Comparison of ENCODE assay signal across 8 cellular contexts in the genomic region with DNA sequence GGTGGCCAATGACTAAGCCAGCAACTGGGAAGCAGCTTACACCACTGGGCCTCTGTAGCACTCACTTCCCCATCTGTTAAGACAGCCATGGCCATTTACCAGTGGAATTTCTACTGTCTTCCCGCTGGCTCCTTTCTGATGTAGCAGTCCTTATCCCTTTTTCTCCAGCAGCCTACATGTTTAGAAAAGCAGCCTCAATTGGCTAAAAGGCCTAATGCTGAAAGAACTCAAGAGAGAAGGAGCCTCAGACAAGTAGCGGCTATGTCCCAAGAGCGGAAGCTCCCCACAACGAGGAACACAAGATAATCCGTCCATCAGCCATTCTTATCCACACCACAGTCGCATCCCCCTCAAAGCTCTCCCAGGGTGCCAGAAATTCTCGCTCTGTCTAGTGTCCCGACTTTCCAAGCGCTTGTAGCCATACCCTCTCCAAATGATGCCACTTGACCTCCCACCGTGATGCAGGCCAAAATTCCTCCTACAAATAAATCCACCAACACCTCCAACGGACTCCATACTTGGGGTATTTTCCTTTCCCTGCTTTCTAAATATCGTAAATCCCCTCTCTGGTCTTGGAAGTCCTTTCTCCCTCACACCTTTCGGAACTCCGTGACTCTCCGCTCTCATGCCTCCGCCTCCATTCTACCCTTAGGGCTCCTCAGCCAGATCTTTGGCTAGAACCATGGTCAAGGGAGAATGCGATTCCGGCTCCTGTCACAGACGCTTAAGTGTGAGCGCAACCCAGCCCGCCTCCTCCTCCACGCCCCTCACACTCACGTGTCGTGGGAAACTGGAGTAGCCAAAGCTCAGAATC. TPM values are rescaled to one million over a fixed set of nuclear protein-coding genes. Genes with fewer than 3 reads are reported as not detected.
DNase-seq lines count a peak whose midpoint lies in the region; ATAC-seq and TF ChIP-seq lines count a peak whose summit lies in the region.

No MANE protein-coding gene starts in this region.

- H3K4me2 ChIP-seq in DOHH2 (ENCODE audit: low read length): peak overlapping the region; percentile 65
- H3K4me2 ChIP-seq in SK-N-SH: peak overlapping the region; percentile 93

- H3K4me1 ChIP-seq in DOHH2 (ENCODE audit: control insufficient read depth, low read length): peaks cover 32% of the 10 kb centered on the region
- H3K4me1 ChIP-seq in SK-N-SH (ENCODE audit: control insufficient read depth in 1 of 2, insufficient read depth in 2 of 2, low read depth in 1 of 2, low read length in 1 of 2): peaks cover 0 to 11% of the 10 kb centered on the region in 2 experiments; a peak in 3 of 4 replicates
- peaks cover 2 to 8% of the 10 kb centered on the region in 2 donors for H3K4me1 ChIP-seq in lung (ENCODE audit: control insufficient read depth in 2 of 2, insufficient read depth in 2 of 2, low read length in 2 of 2)
- peaks cover 0 to 43% (median 11%) of the 10 kb centered on the region in 4 donors for H3K4me1 ChIP-seq in tibial nerve

- H3K4me3 ChIP-seq in DOHH2 (ENCODE audit: low read length) (peak overlapping the region; percentile 98), SK-N-SH (ENCODE audit: low read depth in 2 of 2, low read length in 1 of 2) (peak overlapping the region; percentile 97 to 99), dorsolateral prefrontal cortex (peak overlapping the region; percentile 55 to 99 (median 92)), lung (peak overlapping the region; percentile 71), tibial nerve (peak overlapping the region; percentile 80 to 83 (median 82))

- peak; percentile 29 for ATAC-seq in GM19452 (IDR thresholded peaks at IDR 0.05; ENCODE audit: unreplicated experiment)
- ATAC-seq in HG03520 (IDR thresholded peaks at IDR 0.05; ENCODE audit: unreplicated experiment): peak; percentile 24
- peak; percentile 33 for ATAC-seq in lung (ENCODE audit: insufficient read depth, low FRiP score)

- H3K9me3 ChIP-seq in DOHH2 (ENCODE audit: control insufficient read depth, insufficient read depth, low read length): peaks cover 9% of the 10 kb centered on the region; the same call in 1 of the 2 replicates
- no peaks in the 10 kb centered on the region for H3K9me3 ChIP-seq in SK-N-SH
- no peaks in the 10 kb centered on the region for H3K9me3 ChIP-seq in lung (ENCODE audit: control insufficient read depth in 2 of 2, insufficient read depth in 1 of 2, low read length in 1 of 2)
- no peaks in the 10 kb centered on the region for H3K9me3 ChIP-seq in tibial nerve

- H3F3A ChIP-seq in DOHH2 (ENCODE audit: control insufficient read depth, insufficient read depth): peaks cover 4% of the 10 kb centered on the region; the same call in 1 of the 2 replicates
- H3F3A ChIP-seq in SK-N-SH (replicated peaks; ENCODE audit: insufficient read depth): peaks cover 7% of the 10 kb centered on the region

- intact Hi-C loops in dorsolateral prefrontal cortex (cut with DNase I): loop anchor here in 1 of 2 donors (2.0 kb wide), 1 partner anchor 34 kb away; the partner anchor contains the start of gene PHC1

- H3K79me2 ChIP-seq in DOHH2 (ENCODE audit: control insufficient read depth, low read length) (peaks cover 72% of the 10 kb centered on the region), SK-N-SH (ENCODE audit: insufficient read depth) (peaks cover 48% of the 10 kb centered on the region)

- TF ChIP-seq RAD21 in SK-N-SH (IDR thresholded peaks at IDR 0.05; ENCODE audit: low read length): no peak

- TF ChIP-seq CTCF in DOHH2 (IDR thresholded peaks at IDR 0.05; ENCODE audit: low read depth, low read length, poor library complexity, severe bottlenecking): no peak
- no peak for TF ChIP-seq CTCF in SK-N-SH (IDR thresholded peaks at IDR 0.05)
- no peak for TF ChIP-seq CTCF in dorsolateral prefrontal cortex (IDR thresholded peaks at IDR 0.05 in 54 of 56, conservative IDR thresholded peaks at IDR 0.05 in 2 of 56; ENCODE audit: low read depth in 1 of 56, partially characterized antibody in 56 of 56)
- TF ChIP-seq CTCF in lung (IDR thresholded peaks at IDR 0.05; ENCODE audit: control extremely low read depth, extremely low read depth): no peak
- no peak for TF ChIP-seq CTCF in tibial nerve (IDR thresholded peaks at IDR 0.05)

- peak overlapping the region; percentile 90 for H2AFZ ChIP-seq in SK-N-SH (ENCODE audit: low read depth)

- DNase-seq in SK-N-SH: peak; percentile 23
- peak in 3 of 10 donors; percentile 6 to 23 (median 7) for DNase-seq in dorsolateral prefrontal cortex
- no peak for DNase-seq in lung (ENCODE audit: low spot score)
- no peak for DNase-seq in tibial nerve (ENCODE audit: low spot score in 2 of 2)
- DNase-seq in retina: no peak

- peak overlapping the region; percentile 91 for H3K9ac ChIP-seq in SK-N-SH

- H3K36me3 ChIP-seq in DOHH2 (ENCODE audit: control insufficient read depth, low read length): peaks cover 67% of the 10 kb centered on the region
- H3K36me3 ChIP-seq in SK-N-SH (replicated peaks in 1 of 2; ENCODE audit: control insufficient read depth in 1 of 2, insufficient read depth in 2 of 2, low read length in 1 of 2): peaks cover 24 to 29% of the 10 kb centered on the region in 2 experiments
- H3K36me3 ChIP-seq in lung (ENCODE audit: control insufficient read depth in 2 of 2, insufficient read depth in 2 of 2, low read length in 2 of 2): peaks cover 9 to 10% of the 10 kb centered on the region in 2 donors
- peaks cover 0 to 31% (median 14%) of the 10 kb centered on the region in 3 donors for H3K36me3 ChIP-seq in tibial nerve

- H4K20me1 ChIP-seq in DOHH2 (ENCODE audit: control insufficient read depth, insufficient read depth, low read depth, low read length) (peaks cover 17% of the 10 kb centered on the region), SK-N-SH (ENCODE audit: insufficient read depth) (peaks cover 23% of the 10 kb centered on the region; the same call in 1 of the 2 replicates)

- H3K27me3 ChIP-seq in DOHH2 (ENCODE audit: control insufficient read depth, low read length) (no peaks in the 10 kb centered on the region), SK-N-SH (ENCODE audit: insufficient read depth) (no peaks in the 10 kb centered on the region), dorsolateral prefrontal cortex (no peaks in the 10 kb centered on the region), lung (ENCODE audit: control insufficient read depth, insufficient read depth) (no peaks in the 10 kb centered on the region), tibial nerve (no peaks in the 10 kb centered on the region)

- under 1% methylated on average over 24 of the region's 24 CpGs for WGBS in SK-N-SH (ENCODE audit: low lambda C conversion rate)
- WGBS in lung, 2 donors: 1% methylated on average over 24 of the region's 24 CpGs
- 0% methylated on average over 24 of the region's 24 CpGs for WGBS in tibial nerve, 2 donors

- peak overlapping the region; percentile 83 for H3K27ac ChIP-seq in DOHH2 (ENCODE audit: low read depth, low read length)
- H3K27ac ChIP-seq in SK-N-SH (ENCODE audit: low read depth in 2 of 2, low read length in 1 of 2): peak overlapping the region; percentile 96 to 99
- peak overlapping the region; percentile 92 to 100 (median 99) for H3K27ac ChIP-seq in dorsolateral prefrontal cortex
- H3K27ac ChIP-seq in lung (ENCODE audit: low read depth in 1 of 2, low read length in 1 of 2): peak overlapping the region; percentile 97 to 98
- H3K27ac ChIP-seq in tibial nerve: peak overlapping the region; percentile 98 to 99 (median 98)

- TF ChIP-seq EP300 in SK-N-SH (IDR thresholded peaks at IDR 0.05; ENCODE audit: borderline replicate concordance in 1 of 2, low read depth in 1 of 2, low read length in 1 of 2) (no peak), tibial nerve (IDR thresholded peaks at IDR 0.05) (no peak)

- no peaks in the 10 kb centered on the region for H3K9me2 ChIP-seq in DOHH2 (replicated peaks; ENCODE audit: control insufficient read depth, low read length)
- no peaks in the 10 kb centered on the region for H3K9me2 ChIP-seq in SK-N-SH

- no peak for TF ChIP-seq POLR2A in tibial nerve (IDR thresholded peaks at IDR 0.05)

- CTCF ChIA-PET in SK-N-SH (lab: Yijun Ruan, JAX): interaction anchor here (0.8 to 3.5 kb wide), 12 partner anchors 11 to 268 kb away, joined by 3 to 28 read pairs (median 4); partner anchors contain the start of gene PHC1

- POLR2A ChIA-PET in SK-N-SH (lab: Yijun Ruan, JAX): interaction anchor here (0.5 to 1.4 kb wide), 4 partner anchors 35 to 115 kb away, joined by 3 to 19 read pairs (median 4); partner anchors contain the start of gene PHC1

TF ChIP-seq in SK-N-SH, 30 proteins besides CTCF, POLR2A, EP300 and RAD21 (continues in another document):
- TF ChIP-seq GABPA (IDR thresholded peaks at IDR 0.05; ENCODE audit: low read depth) (no peak), SMC3 (IDR thresholded peaks at IDR 0.05; ENCODE audit: low read depth, low read length) (no peak)
- TF ChIP-seq, protein P1, sequence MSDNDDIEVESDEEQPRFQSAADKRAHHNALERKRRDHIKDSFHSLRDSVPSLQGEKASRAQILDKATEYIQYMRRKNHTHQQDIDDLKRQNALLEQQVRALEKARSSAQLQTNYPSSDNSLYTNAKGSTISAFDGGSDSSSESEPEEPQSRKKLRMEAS (IDR thresholded peaks at IDR 0.05; ENCODE audit: low read depth): no peak

RNA-seq across cellular contexts. Expression of gene M6PR, which starts 0.5 kb away (rescaled TPM):
- polyA plus RNA-seq in SK-N-SH (2012; rRNA removed) (132 and 196 TPM in 2 replicates), lung (100 to 1,000 TPM in 1 of 2 donors, 10 to 100 TPM in 1; 49.9 to 162 TPM)
- polyA plus RNA-seq in SK-N-SH (2012; cell fraction: cytosol; rRNA removed): 113 and 128 TPM in 2 replicates
- 163 and 273 TPM in 2 replicates for polyA plus RNA-seq in SK-N-SH (2012; cell fraction: nucleus; rRNA removed)
- total RNA-seq in dorsolateral prefrontal cortex (100 to 1,000 TPM in 60 of 120 experiments, 10 to 100 TPM in 60; 63.7 to 141 (median 99.9) TPM), lung (100 to 1,000 TPM; 153 to 225 TPM), tibial nerve (100 to 1,000 TPM in 1 of 4 donors, 10 to 100 TPM in 3; 63.2 to 109 (median 96.0) TPM)

RNA-seq across cellular contexts. Expression of gene PHC1, which starts 34.6 kb away (rescaled TPM):
- polyA plus RNA-seq in SK-N-SH (2012; rRNA removed) (27.0 and 34.2 TPM in 2 replicates), lung (10 to 100 TPM; 17.4 to 24.1 TPM)
- 21.0 and 21.9 TPM in 2 replicates for polyA plus RNA-seq in SK-N-SH (2012; cell fraction: cytosol; rRNA removed)
- 122 and 135 TPM in 2 replicates for polyA plus RNA-seq in SK-N-SH (2012; cell fraction: nucleus; rRNA removed)
- total RNA-seq in dorsolateral prefrontal cortex (10 to 100 TPM; 30.8 to 72.7 (median 50.2) TPM), lung (10 to 100 TPM; 34.7 to 63.5 TPM), tibial nerve (10 to 100 TPM; 28.8 to 87.0 (median 37.6) TPM)

RNA-seq across cellular contexts. Expression of gene KLRG1, which starts 40.4 kb away (rescaled TPM):
- polyA plus RNA-seq in SK-N-SH (2012; rRNA removed): 5.1 and 8.1 TPM in 2 replicates
- polyA plus RNA-seq in SK-N-SH (2012; cell fraction: cytosol; rRNA removed): 7.3 and 9.4 TPM in 2 replicates
- polyA plus RNA-seq in SK-N-SH (2012; cell fraction: nucleus; rRNA removed): 4.2 and 4.9 TPM in 2 replicates
- 10 to 100 TPM in 55 of 120 experiments, 1 to 10 TPM in 65; 4.1 to 22.4 (median 9.6) TPM for total RNA-seq in dorsolateral prefrontal cortex
- 1 to 10 TPM; 1.9 to 6.5 TPM for total RNA-seq in lung
- polyA plus RNA-seq in lung: 1 to 10 TPM in 1 of 2 donors, under 1 TPM in 1; 0.49 to 1.4 TPM
- 1 to 10 TPM in 3 of 4 donors, not detected in 1; 2.7 to 7.9 (median 2.9) TPM for total RNA-seq in tibial nerve
